Comparison of ENCODE assay signal across 14 cellular contexts in genomic region chr1:230083053-230083452, GRCh38. TPM values are rescaled to one million over a fixed set of nuclear protein-coding genes. Genes with fewer than 3 reads are reported as not detected.
DNase-seq lines count a peak whose midpoint lies in the region; ATAC-seq, FAIRE-seq and TF ChIP-seq lines count a peak whose summit lies in the region.
"Had no signal": no experiment of that assay in that cellular context is flagged by ENCODE, and none has a peak within 500 bp of the region (broad histone marks: within the 10 kb centered on the region; RNA-seq: fewer than 3 reads in every experiment).

No MANE protein-coding gene starts in this region.

- H2AFZ ChIP-seq in keratinocyte (ENCODE audit: control insufficient read depth, low read length), result no peak overlapping the region

- H3K27ac ChIP-seq in breast epithelium (no peak overlapping the region), keratinocyte (ENCODE audit: control insufficient read depth, insufficient read depth, low read length) (peak overlapping the region; percentile 92), tibial artery (peak overlapping the region; percentile 82 to 91)

- peaks cover 0 to 14% of the 10 kb centered on the region in 2 donors for H3K4me1 ChIP-seq in breast epithelium
- peaks cover 46% of the 10 kb centered on the region for H3K4me1 ChIP-seq in keratinocyte (ENCODE audit: control insufficient read depth, extremely low read depth, insufficient read depth, low read length)
- H3K4me1 ChIP-seq in tibial artery, result peaks cover 11 to 83% (median 48%) of the 10 kb centered on the region in 4 donors

- H3K4me1 Mint-ChIP-seq in MCF 10A (ENCODE audit: insufficient read depth, unreplicated experiment), result peaks cover 67% of the 10 kb centered on the region
- peaks cover 46% of the 10 kb centered on the region for H3K4me1 Mint-ChIP-seq in activated T-helper 17 cell treated with anti-CD3 and anti-CD28 coated beads, Interleukin-2, amount 50 U/mL, for 72 hours

- H3K27me3 ChIP-seq in breast epithelium (no peaks in the 10 kb centered on the region), keratinocyte (ENCODE audit: control insufficient read depth, extremely low read depth, insufficient read depth, low read length) (no peaks in the 10 kb centered on the region), tibial artery (no peaks in the 10 kb centered on the region)

- peaks cover 82% of the 10 kb centered on the region for H3K79me2 ChIP-seq in keratinocyte (ENCODE audit: control insufficient read depth, insufficient read depth, low read length)

- H3K4me3 ChIP-seq in breast epithelium (no peak overlapping the region), keratinocyte (ENCODE audit: control insufficient read depth in 2 of 3, extremely low read depth in 1 of 3, insufficient read depth in 2 of 3, low read depth in 1 of 3, low read length in 3 of 3) (no peak overlapping the region), tibial artery (no peak overlapping the region)

- no peaks in the 10 kb centered on the region for H3K36me3 ChIP-seq in breast epithelium
- H3K36me3 ChIP-seq in keratinocyte (ENCODE audit: control insufficient read depth in 2 of 2, extremely low read depth in 1 of 2, insufficient read depth in 2 of 2, low read length in 2 of 2), result peaks cover 0 to 3% of the 10 kb centered on the region in 2 experiments
- no peaks in the 10 kb centered on the region for H3K36me3 ChIP-seq in tibial artery

- H3K36me3 Mint-ChIP-seq in MCF 10A (ENCODE audit: insufficient read depth, unreplicated experiment), result peaks cover 23% of the 10 kb centered on the region
- H3K36me3 Mint-ChIP-seq in activated T-helper 17 cell treated with anti-CD3 and anti-CD28 coated beads, Interleukin-2, amount 50 U/mL, for 72 hours (ENCODE audit: low read depth), result peaks cover 24% of the 10 kb centered on the region

- peaks cover 8% of the 10 kb centered on the region for H3K9me3 Mint-ChIP-seq in MCF 10A (ENCODE audit: unreplicated experiment)
- peaks cover 6% of the 10 kb centered on the region for H3K9me3 Mint-ChIP-seq in activated T-helper 17 cell treated with anti-CD3 and anti-CD28 coated beads, Interleukin-2, amount 50 U/mL, for 72 hours

- ATAC-seq in activated T-helper 17 cell treated with anti-CD3 and anti-CD28 coated beads, Interleukin-2, amount 50 U/mL, for 72 hours (replicated peaks), result no peak

- peak overlapping the region; percentile 80 for H3K27ac Mint-ChIP-seq in MCF 10A (ENCODE audit: low read depth, unreplicated experiment)
- H3K27ac Mint-ChIP-seq in activated T-helper 17 cell treated with anti-CD3 and anti-CD28 coated beads, Interleukin-2, amount 50 U/mL, for 72 hours, result peak overlapping the region; percentile 91

- peak overlapping the region; percentile 19 for H3K4me3 Mint-ChIP-seq in MCF 10A (ENCODE audit: unreplicated experiment)
- H3K4me3 Mint-ChIP-seq in activated T-helper 17 cell treated with anti-CD3 and anti-CD28 coated beads, Interleukin-2, amount 50 U/mL, for 72 hours, result peak overlapping the region; percentile 56

- dilution Hi-C loops in keratinocyte (cut with MboI; ENCODE audit: extremely low pct_ligation_motif_present, low sequenced_read_pairs), result no loop called here

- DNase-seq in MCF 10A (ENCODE audit: unreplicated experiment) (no peak), breast epithelium (ENCODE audit: low spot score in 2 of 2) (no peak), keratinocyte (ENCODE audit: low read depth, low spot score) (no peak), tibial artery (no peak), NCI-H1436 (lab: John Stamatoyannopoulos, UW) (no peak), GM10248 (ENCODE audit: extremely low spot score) (no peak), NCI-H1092 (lab: John Stamatoyannopoulos, UW) (no peak)
- DNase-seq: erythroblast, midbrain, NCI-H1417, NCI-H526, Right ventricle myocardium superior had no signal

- no peak overlapping the region for H3K4me2 ChIP-seq in keratinocyte (ENCODE audit: control insufficient read depth, extremely low read depth, insufficient read depth, low read depth, low read length)

- H3K9ac ChIP-seq in keratinocyte (ENCODE audit: control insufficient read depth, extremely low read depth, insufficient read depth, low read length), result no peak overlapping the region

- POLR2A ChIA-PET in MCF 10A (lab: Yijun Ruan, JAX), result interaction anchor here (0.6 to 11.3 kb wide), 8 partner anchors 11 to 422 kb away, joined by 3 to 166 read pairs (median 16); partner anchors contain the start of gene GALNT2
- POLR2A ChIA-PET in GM10248 (lab: Yijun Ruan, JAX), result interaction anchor here (0.8 kb wide), 1 partner anchor 422 kb away, joined by 3 read pairs; no protein-coding TSS in a partner anchor

- BruUV-seq in MCF 10A (replicated peaks; lab: Mats Ljungman, UMichigan), result no TSS peak

- H3K27me3 Mint-ChIP-seq in MCF 10A (ENCODE audit: insufficient read depth, unreplicated experiment), result no peaks in the 10 kb centered on the region
- no peaks in the 10 kb centered on the region for H3K27me3 Mint-ChIP-seq in activated T-helper 17 cell treated with anti-CD3 and anti-CD28 coated beads, Interleukin-2, amount 50 U/mL, for 72 hours

- CTCF ChIA-PET in MCF 10A (lab: Yijun Ruan, JAX) (interaction anchor here (0.6 to 7.9 kb wide), 9 partner anchors 10 to 424 kb away, joined by 3 to 138 read pairs (median 5); no protein-coding TSS in a partner anchor), GM10248 (lab: Yijun Ruan, JAX) (interaction anchor here (1.1 to 2.5 kb wide), 3 partner anchors 14 to 28 kb away, joined by 3 to 8 read pairs (median 4); no protein-coding TSS in a partner anchor)

- peaks cover 2% of the 10 kb centered on the region for H3K9me1 ChIP-seq in keratinocyte (ENCODE audit: control insufficient read depth, extremely low read depth, insufficient read depth, low read length)

- H3K9me3 ChIP-seq in breast epithelium, result no peaks in the 10 kb centered on the region
- H3K9me3 ChIP-seq in keratinocyte (ENCODE audit: control insufficient read depth, low read depth, low read length), result peaks cover 8% of the 10 kb centered on the region
- H3K9me3 ChIP-seq in tibial artery, result no peaks in the 10 kb centered on the region

- H4K20me1 ChIP-seq in keratinocyte (ENCODE audit: control insufficient read depth, extremely low read depth, insufficient read depth, low read length), result no peaks in the 10 kb centered on the region

- TF ChIP-seq CTCF in MCF 10A (IDR thresholded peaks at IDR 0.05; ENCODE audit: unreplicated experiment) (no peak), breast epithelium (IDR thresholded peaks at IDR 0.05) (no peak), keratinocyte (optimal IDR thresholded peaks at IDR 0.05 in 1 of 3, IDR thresholded peaks at IDR 0.05 in 1 of 3, conservative IDR thresholded peaks at IDR 0.05 in 1 of 3; ENCODE audit: extremely low read depth in 1 of 3, insufficient read depth in 2 of 3, low read length in 3 of 3) (no peak), tibial artery (IDR thresholded peaks at IDR 0.05) (no peak), GM10248 (IDR thresholded peaks at IDR 0.05; ENCODE audit: control extremely low read depth, extremely low read depth, low read depth, missing control alignments) (no peak)

- no peak for TF ChIP-seq POLR2A in breast epithelium (IDR thresholded peaks at IDR 0.05)

- no peak for FAIRE-seq in keratinocyte (lab: Jason Lieb, UNC)
- FAIRE-seq: GM18507 had no signal

- intact Hi-C loops in MCF 10A (cut with micrococcal nuclease), result loop anchor here (10.0 kb wide), 1 partner anchor 508 kb away; no protein-coding TSS in a partner anchor
- intact Hi-C loops in breast epithelium (cut with DNase I; ENCODE audit: low total_unique reads), result no loop called here
- intact Hi-C loops in tibial artery (cut with DNase I; ENCODE audit: low total_unique reads), result no loop called here

RNA-seq across cellular contexts. Expression of gene GALNT2, which starts 16.0 kb away (rescaled TPM):
- total RNA-seq in MCF 10A (2022), result 104 and 114 TPM in 2 replicates
- total RNA-seq in breast epithelium, result 10 to 100 TPM; 27.4 to 53.0 (median 42.6) TPM
- total RNA-seq in activated T-helper 17 cell treated with anti-CD3 and anti-CD28 coated beads, Interleukin-2, amount 50 U/mL, for 72 hours, result 10 to 100 TPM; 49.7 to 53.6 TPM
- 58.8 to 106 TPM (median 61.7 TPM) in 3 replicates for polyA plus RNA-seq in keratinocyte
- 18.4 TPM for polyA plus RNA-seq in keratinocyte (2011; ENCODE audit: low read depth)
- 34.0 and 45.9 TPM in 2 replicates for polyA plus RNA-seq in keratinocyte (2011; cell fraction: cytosol; rRNA removed)
- 193 and 203 TPM in 2 replicates for polyA plus RNA-seq in keratinocyte (2011; cell fraction: nucleus; rRNA removed)
- polyA plus RNA-seq in keratinocyte (2012; ENCODE audit: low replicate concordance), result 36.1 and 114 TPM in 2 replicates
- 68.8 to 84.1 TPM (median 73.4 TPM) in 3 replicates for polyA minus RNA-seq in keratinocyte
- 80.0 TPM for polyA minus RNA-seq in keratinocyte (2011; cell fraction: cytosol; rRNA and poly(A)+ RNA removed)
- 166 and 226 TPM in 2 replicates for polyA minus RNA-seq in keratinocyte (2011; cell fraction: nucleus; rRNA and poly(A)+ RNA removed)

Comparison
In these comparisons a context has a peak if more than half of its experiments do, and no peak if none do; other contexts are left out.
1. H3K27ac ChIP-seq: peak in keratinocyte (single experiment) and tibial artery (2 of 2); none in breast epithelium (0 of 2).